8 cellular contexts compared by ENCODE assay signal in genomic region chr5:132820162-132820754, GRCh38. TPM values are rescaled to one million over a fixed set of nuclear protein-coding genes. Genes with fewer than 3 reads are reported as not detected.
DNase-seq lines count a peak whose midpoint lies in the region; ATAC-seq and TF ChIP-seq lines count a peak whose summit lies in the region.

No MANE protein-coding gene starts in this region.

- H3K36me3 Mint-ChIP-seq in T-cell = no peaks in the 10 kb centered on the region

- no peaks in the 10 kb centered on the region for H3K36me3 ChIP-seq in adrenal gland (replicated peaks in 1 of 2)

- intact Hi-C loops in adrenal gland (cut with DNase I) (loop anchor here in 1 of 2 donors (5.0 kb wide), 1 partner anchor 293 kb away; no protein-coding TSS in a partner anchor), cardiac septum (cut with DNase I) (loop anchor here (2.0 to 5.0 kb wide), 4 partner anchors 43 to 433 kb away; partner anchors contain the start of gene SEPTIN8)

- H3K4me3 ChIP-seq in HFF-Myc (replicated peaks; ENCODE audit: low read depth, low read length) = no peak overlapping the region
- H3K4me3 ChIP-seq in adrenal gland = no peak overlapping the region

- WGBS in adrenal gland, 4 donors = 21 to 23% (median 22%) methylated on average over 13 to 15 of the region's 15 CpGs

- no peaks in the 10 kb centered on the region for H3K9me3 Mint-ChIP-seq in T-cell

- H3K4me1 Mint-ChIP-seq in T-cell = peaks cover 10 to 12% (median 11%) of the 10 kb centered on the region in 3 donors

- CTCF ChIA-PET in T-cell (lab: Charles Lee) = interaction anchor here (0.5 to 2.1 kb wide), 36 partner anchors 8 to 1224 kb away, joined by 3 to 10 read pairs (median 4); partner anchors contain the start of genes CCNI2 (in 1 of the 2), RAD50 (in 1 of the 2) and SHROOM1 (in 1 of the 2)

- DNase-seq in ELR (ENCODE audit: low read depth) (peak; percentile 93), HFF-Myc (ENCODE audit: extremely low read depth, low read depth) (peak; percentile 72), NCI-H128 (lab: John Stamatoyannopoulos, UW; ENCODE audit: unreplicated experiment) (peak; percentile 72), T-cell (peak; percentile 61 to 92 (median 80)), adrenal gland (peak; percentile 88 to 98 (median 94)), cardiac septum (ENCODE audit: low spot score) (peak; percentile 92), putamen (ENCODE audit: low spot score) (peak; percentile 96)

- peaks cover 0 to 11% of the 10 kb centered on the region in 2 donors for H3K4me1 ChIP-seq in adrenal gland (replicated peaks in 1 of 2)

- ATAC-seq in T-cell (replicated peaks in 1 of 4) (peak; percentile 84 to 86 (median 85)), HG03469 (IDR thresholded peaks at IDR 0.05; ENCODE audit: unreplicated experiment) (no peak)

- no peak for TF ChIP-seq POLR2A in adrenal gland (IDR thresholded peaks at IDR 0.05)

- no peaks in the 10 kb centered on the region for H3K27me3 ChIP-seq in adrenal gland

- peaks cover 7 to 42% of the 10 kb centered on the region in 2 donors for H3K27me3 Mint-ChIP-seq in T-cell

- TF ChIP-seq CTCF in HFF-Myc (IDR thresholded peaks at IDR 0.05; ENCODE audit: low read depth, low read length, missing control alignments) = peak; percentile 88
- TF ChIP-seq CTCF in adrenal gland (IDR thresholded peaks at IDR 0.05) = peak; percentile 86 to 96 (median 93)

- no peaks in the 10 kb centered on the region for H3K9me3 ChIP-seq in adrenal gland (replicated peaks in 1 of 3)

- POLR2A ChIA-PET in T-cell (lab: Charles Lee) = interaction anchor here in 1 of 2 donors (0.6 kb wide), 1 partner anchor 15 kb away, joined by 3 read pairs; no protein-coding TSS in a partner anchor

- peak overlapping the region in 1 of 5 donors; percentile 38 for H3K27ac ChIP-seq in adrenal gland

- H3K4me3 Mint-ChIP-seq in T-cell = peak overlapping the region; percentile 45 to 73 (median 67)

- H3K27ac Mint-ChIP-seq in T-cell = no peak overlapping the region

RNA-seq across cellular contexts. Expression of gene SOWAHA, which starts 7.2 kb away (rescaled TPM):
- total RNA-seq in T-cell (not detected), adrenal gland (1 to 10 TPM in 2 of 8 donors, under 1 TPM in 3, not detected in 3; 0.16 to 1.8 (median 0.88) TPM), cardiac septum (0.08 TPM)
- under 1 TPM; 0.17 to 0.90 (median 0.40) TPM for polyA plus RNA-seq in adrenal gland

RNA-seq across cellular contexts. Expression of gene SHROOM1, which starts 10.2 kb away (rescaled TPM):
- total RNA-seq in T-cell (1 to 10 TPM in 1 of 5 donors, under 1 TPM in 2, not detected in 2; 0.35 to 1.1 (median 0.62) TPM), adrenal gland (10 to 100 TPM in 1 of 8 donors, 1 to 10 TPM in 7; 3.1 to 10.3 (median 5.3) TPM), cardiac septum (4.7 TPM)
- polyA plus RNA-seq in adrenal gland = 10 to 100 TPM in 1 of 3 donors, 1 to 10 TPM in 2; 1.3 to 18.3 (median 6.7) TPM

RNA-seq across cellular contexts. Expression of gene SEPTIN8, which starts 43.2 kb away (rescaled TPM):
- total RNA-seq in T-cell (10 to 100 TPM in 4 of 5 donors, 1 to 10 TPM in 1; 6.6 to 12.4 (median 11.0) TPM), adrenal gland (10 to 100 TPM in 7 of 8 donors, 1 to 10 TPM in 1; 9.7 to 36.2 (median 27.7) TPM), cardiac septum (45.2 TPM)
- 10 to 100 TPM; 16.1 to 30.7 (median 19.6) TPM for polyA plus RNA-seq in adrenal gland

RNA-seq across cellular contexts. Expression of gene GDF9, which starts 46.0 kb away (rescaled TPM):
- total RNA-seq in T-cell (1 to 10 TPM in 2 of 5 donors, under 1 TPM in 3; 0.63 to 1.9 (median 0.92) TPM), adrenal gland (1 to 10 TPM in 2 of 8 donors, under 1 TPM in 6; 0.41 to 1.4 (median 0.62) TPM), cardiac septum (0.43 TPM)
- 1 to 10 TPM in 2 of 3 donors, under 1 TPM in 1; 0.88 to 1.0 (median 1.0) TPM for polyA plus RNA-seq in adrenal gland

RNA-seq across cellular contexts. Expression of gene UQCRQ, which starts 46.2 kb away (rescaled TPM):
- total RNA-seq in T-cell (100 to 1,000 TPM; 119 to 139 (median 132) TPM), adrenal gland (100 to 1,000 TPM; 141 to 801 (median 429) TPM), cardiac septum (1,426 TPM)
- polyA plus RNA-seq in adrenal gland = 100 to 1,000 TPM; 263 to 729 (median 538) TPM
